In genomic region chr4:40361338-40361737, GRCh38 we compare ENCODE assay signal across 8 cellular contexts. TPM values are rescaled to one million over a fixed set of nuclear protein-coding genes. Genes with fewer than 3 reads are reported as not detected.
"Had no signal": no experiment of that assay in that cellular context is flagged by ENCODE, and none has a peak within 500 bp of the region (broad histone marks: within the 10 kb centered on the region; RNA-seq: fewer than 3 reads in every experiment).

No MANE protein-coding gene starts in this region.

- H3K4me3 Mint-ChIP-seq: IgD-negative memory B cell had no signal

- H3K27ac ChIP-seq: HL-60 had no signal

- H3K27ac Mint-ChIP-seq: IgD-negative memory B cell had no signal

- ATAC-seq: K562 had no signal

- H3K4me3 ChIP-seq: K562 had no signal

- H3K36me3 Mint-ChIP-seq: IgD-negative memory B cell had no signal

- DNase-seq: IMR-90, KBM-7, KG1 had no signal

- FAIRE-seq: HTR-8/SVneo, K562 had no signal

RNA-seq across cellular contexts. Expression of gene CHRNA9, which starts 26.2 kb away (rescaled TPM):
- total RNA-seq: HT-29, IMR-90, K562 had no signal
- polyA plus RNA-seq: IgD-negative memory B cell, IMR-90, K562 had no signal
